In the genomic region with DNA sequence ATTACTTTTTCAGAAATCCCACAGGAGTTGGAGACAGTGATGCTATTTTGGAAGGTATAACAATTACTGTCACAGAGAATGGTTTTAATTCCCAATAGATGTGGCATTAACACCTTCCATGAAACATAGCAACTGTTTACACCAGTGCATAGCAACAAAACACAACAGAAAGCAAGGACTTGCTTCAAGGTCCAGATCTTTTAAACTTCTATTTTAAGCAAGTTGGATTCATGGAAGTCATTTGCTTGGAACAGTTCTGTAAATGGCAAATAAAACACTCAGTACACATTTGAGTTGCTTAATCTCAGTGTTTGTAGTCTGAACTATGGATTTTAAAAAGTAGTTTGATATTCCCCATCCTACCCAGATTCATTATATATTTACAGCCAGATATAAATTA, we compare ENCODE assay signal across 21 cellular contexts.
"Had no signal": no experiment of that assay in that cellular context is flagged by ENCODE, and none has a peak within 500 bp of the region (broad histone marks: within the 10 kb centered on the region; RNA-seq: fewer than 3 reads in every experiment).

No MANE protein-coding gene starts in this region.

- H3K27me3 ChIP-seq: gastrocnemius medialis, right lobe of liver, tibial nerve, upper lobe of left lung had no signal

- H3K4me1 ChIP-seq: psoas muscle, right lobe of liver, tibial nerve, upper lobe of left lung had no signal

- ATAC-seq: effector memory CD8-positive, alpha-beta T cell; gastrocnemius medialis; naive thymus-derived CD8-positive, alpha-beta T cell; psoas muscle; right lobe of liver; stimulated activated naive B cell treated with anti-CD40 and anti-IgM and Interleukin-4, amounts not matched to agents 10 μg/mL and 1 μg/mL and 100 μg/mL, for 72 hours had no signal

- H3K27ac ChIP-seq: coronary artery, gastrocnemius medialis, psoas muscle, right lobe of liver, thoracic aorta, tibial nerve, upper lobe of left lung had no signal

- H3K9me3 ChIP-seq: gastrocnemius medialis, right lobe of liver, thoracic aorta, tibial nerve, upper lobe of left lung had no signal

- H3K4me3 ChIP-seq: coronary artery, gastrocnemius medialis, lung, psoas muscle, right lobe of liver, thoracic aorta, tibial nerve, upper lobe of left lung had no signal

- H3K36me3 ChIP-seq: gastrocnemius medialis, right lobe of liver, thoracic aorta, tibial nerve, upper lobe of left lung had no signal

- DNase-seq: effector memory CD8-positive, alpha-beta T cell; gastrocnemius medialis; head of caudate nucleus; hippocampal formation; left cardiac atrium; midbrain; naive thymus-derived CD8-positive, alpha-beta T cell; nephron progenitor cell; nucleus accumbens; posterior cingulate gyrus; psoas muscle; right lobe of liver; small intestine; stimulated activated CD4-positive, alpha-beta T cell treated with anti-CD3 and anti-CD28 coated beads, Interleukin-15, amount 100 ng/mL, for 24 hours; stimulated activated CD4-positive, alpha-beta T cell treated with anti-CD3 and anti-CD28 coated beads, Interleukin-2, amount 100 ng/mL, for 48 hours; stimulated activated naive B cell treated with anti-CD40 and anti-IgM and Interleukin-4, amounts not matched to agents 10 μg/mL and 1 μg/mL and 100 μg/mL, for 72 hours; upper lobe of left lung had no signal
